ENCODE assay signal across 1 cellular context in genomic region chr1:156925154-156926010, GRCh38.
TF ChIP-seq lines count a peak whose summit lies in the region.

No MANE protein-coding gene starts in this region.

TF ChIP-seq in A549, 52 proteins besides CTCF, POLR2A, EP300 and RAD21 (continued from another document):
- TF ChIP-seq, protein P1, sequence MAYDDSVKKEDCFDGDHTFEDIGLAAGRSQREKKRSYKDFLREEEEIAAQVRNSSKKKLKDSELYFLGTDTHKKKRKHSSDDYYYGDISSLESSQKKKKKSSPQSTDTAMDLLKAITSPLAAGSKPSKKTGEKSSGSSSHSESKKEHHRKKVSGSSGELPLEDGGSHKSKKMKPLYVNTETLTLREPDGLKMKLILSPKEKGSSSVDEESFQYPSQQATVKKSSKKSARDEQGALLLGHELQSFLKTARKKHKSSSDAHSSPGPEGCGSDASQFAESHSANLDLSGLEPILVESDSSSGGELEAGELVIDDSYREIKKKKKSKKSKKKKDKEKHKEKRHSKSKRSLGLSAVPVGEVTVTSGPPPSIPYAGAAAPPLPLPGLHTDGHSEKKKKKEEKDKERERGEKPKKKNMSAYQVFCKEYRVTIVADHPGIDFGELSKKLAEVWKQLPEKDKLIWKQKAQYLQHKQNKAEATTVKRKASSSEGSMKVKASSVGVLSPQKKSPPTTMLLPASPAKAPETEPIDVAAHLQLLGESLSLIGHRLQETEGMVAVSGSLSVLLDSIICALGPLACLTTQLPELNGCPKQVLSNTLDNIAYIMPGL (CRISPR knock-in tag; IDR thresholded peaks at IDR 0.05; ENCODE audit: borderline replicate concordance), result no peak
- TF ChIP-seq, protein P2, sequence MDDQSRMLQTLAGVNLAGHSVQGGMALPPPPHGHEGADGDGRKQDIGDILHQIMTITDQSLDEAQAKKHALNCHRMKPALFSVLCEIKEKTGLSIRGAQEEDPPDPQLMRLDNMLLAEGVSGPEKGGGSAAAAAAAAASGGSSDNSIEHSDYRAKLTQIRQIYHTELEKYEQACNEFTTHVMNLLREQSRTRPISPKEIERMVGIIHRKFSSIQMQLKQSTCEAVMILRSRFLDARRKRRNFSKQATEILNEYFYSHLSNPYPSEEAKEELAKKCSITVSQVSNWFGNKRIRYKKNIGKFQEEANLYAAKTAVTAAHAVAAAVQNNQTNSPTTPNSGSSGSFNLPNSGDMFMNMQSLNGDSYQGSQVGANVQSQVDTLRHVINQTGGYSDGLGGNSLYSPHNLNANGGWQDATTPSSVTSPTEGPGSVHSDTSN (IDR thresholded peaks at IDR 0.05), result no peak
- TF ChIP-seq, protein P3, sequence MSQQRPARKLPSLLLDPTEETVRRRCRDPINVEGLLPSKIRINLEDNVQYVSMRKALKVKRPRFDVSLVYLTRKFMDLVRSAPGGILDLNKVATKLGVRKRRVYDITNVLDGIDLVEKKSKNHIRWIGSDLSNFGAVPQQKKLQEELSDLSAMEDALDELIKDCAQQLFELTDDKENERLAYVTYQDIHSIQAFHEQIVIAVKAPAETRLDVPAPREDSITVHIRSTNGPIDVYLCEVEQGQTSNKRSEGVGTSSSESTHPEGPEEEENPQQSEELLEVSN (IDR thresholded peaks at IDR 0.05; ENCODE audit: borderline replicate concordance, low read depth), result no peak
- TF ChIP-seq ZFP36 (IDR thresholded peaks at IDR 0.05; ENCODE audit: borderline replicate concordance, partially characterized antibody), result peak; percentile 93
